In genomic region chr17:5438716-5439445, GRCh38 we compare ENCODE assay signal across 8 cellular contexts. TPM values are rescaled to one million over a fixed set of nuclear protein-coding genes. Genes with fewer than 3 reads are reported as not detected.
DNase-seq lines count a peak whose midpoint lies in the region; ATAC-seq and TF ChIP-seq lines count a peak whose summit lies in the region.

C1QBP (minus strand) TSS chr17:5439155; CDS start chr17:5439073, 82 bp downstream.

- TF ChIP-seq CTCF in GM13977 (IDR thresholded peaks at IDR 0.05; ENCODE audit: extremely low read depth, insufficient read depth, missing control alignments) (peak; percentile 86), vagina (IDR thresholded peaks at IDR 0.05) (peak; percentile 98)

- H3K4me3 ChIP-seq in right cardiac atrium (ENCODE audit: low read length) (peak within 1 kb of the TSS; percentile 87), vagina (peak within 1 kb of the TSS; percentile 84 to 89)

- DNase-seq in GM13977 (ENCODE audit: low spot score) (peak; percentile 96), NCI-H1694 (lab: John Stamatoyannopoulos, UW) (peak; percentile 82), T-helper 2 cell (peak; percentile 85 to 96 (median 87)), right cardiac atrium (peak; percentile 91 to 97 (median 97)), putamen (ENCODE audit: low spot score) (peak; percentile 88), vagina (ENCODE audit: extremely low spot score in 2 of 2) (peak in 1 of 2 donors; percentile 87)

- H3K36me3 ChIP-seq in vagina: peaks cover 0 to 24% of the 10 kb centered on the region in 2 donors

- H3K4me1 ChIP-seq in right cardiac atrium (ENCODE audit: control insufficient read depth, insufficient read depth, low read length) (no peaks in the 10 kb centered on the region), vagina (peaks cover 30% of the 10 kb centered on the region)

- in situ Hi-C loops in GM13977 (cut with MboI; ENCODE audit: low pct_unique_long_range_greater_than_20kb, low sequenced_read_pairs, unreplicated experiment): no loop called here

- peak in 1 of 2 donors; percentile 40 for TF ChIP-seq POLR2A in vagina (IDR thresholded peaks at IDR 0.05)

- H3K27me3 ChIP-seq in right cardiac atrium (ENCODE audit: control insufficient read depth, insufficient read depth) (no peaks in the 10 kb centered on the region), vagina (no peaks in the 10 kb centered on the region)

- ATAC-seq in HG02870 (IDR thresholded peaks at IDR 0.05; ENCODE audit: unreplicated experiment): peak; percentile 69
- ATAC-seq in right cardiac atrium: peak; percentile 97

- H3K27ac ChIP-seq in angular gyrus (ENCODE audit: low read depth, low read length): peak within 1 kb of the TSS; percentile 90
- peak within 1 kb of the TSS; percentile 63 for H3K27ac ChIP-seq in right cardiac atrium (ENCODE audit: low read length)
- H3K27ac ChIP-seq in vagina: peak within 1 kb of the TSS; percentile 51

- intact Hi-C loops in right cardiac atrium (cut with DNase I) (loop anchor here in 1 of 4 donors (10.0 kb wide), 1 partner anchor 184 kb away; no protein-coding TSS in a partner anchor), vagina (cut with DNase I) (no loop called here)

- under 1% methylated on average over 75 of the region's 75 CpGs for WGBS in right cardiac atrium

- H3K9me3 ChIP-seq in right cardiac atrium (ENCODE audit: control insufficient read depth, low read length): no peaks in the 10 kb centered on the region
- no peaks in the 10 kb centered on the region for H3K9me3 ChIP-seq in vagina

RNA-seq across cellular contexts. Expression of gene C1QBP, which starts in this region (rescaled TPM):
- 100 to 1,000 TPM in 1 of 4 donors, 10 to 100 TPM in 3; 86.7 to 101 (median 93.8) TPM for total RNA-seq in right cardiac atrium
- 143 TPM for polyA plus RNA-seq in right cardiac atrium
- 97.0 TPM for total RNA-seq in vagina
